Comparison of ENCODE assay signal across 20 cellular contexts in the genomic region with DNA sequence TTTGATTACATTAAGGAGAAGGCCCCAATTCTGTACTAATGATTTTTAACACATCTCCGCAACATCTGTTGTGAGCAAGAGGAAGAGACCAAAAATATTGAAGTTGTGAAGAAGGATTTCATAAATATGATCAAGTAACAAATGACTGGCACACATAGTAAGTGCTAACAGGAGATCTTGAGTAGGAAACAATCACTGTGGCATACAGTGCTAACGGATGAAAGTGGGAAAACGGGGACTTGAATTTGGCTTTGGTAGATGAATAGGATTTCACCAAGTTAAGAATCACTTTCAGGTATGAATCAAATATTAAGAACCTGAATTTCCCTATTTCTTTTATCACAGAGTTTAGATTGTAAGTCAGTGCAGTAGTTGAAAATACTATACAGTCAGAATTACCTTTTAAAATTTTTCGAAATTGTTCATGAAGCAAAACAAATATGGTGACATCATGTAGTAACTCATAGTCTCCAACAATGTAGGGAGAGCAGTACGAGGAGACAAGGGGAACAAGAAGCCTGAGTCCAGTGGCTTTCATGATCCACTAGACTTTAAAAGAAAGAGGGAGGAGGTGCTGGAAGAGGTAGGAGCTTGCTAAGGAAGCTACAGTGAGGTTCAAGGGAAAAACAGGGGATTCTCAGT. TPM values are rescaled to one million over a fixed set of nuclear protein-coding genes. Genes with fewer than 3 reads are reported as not detected.
DNase-seq lines count a peak whose midpoint lies in the region; ATAC-seq, FAIRE-seq and TF ChIP-seq lines count a peak whose summit lies in the region.
"Had no signal": no experiment of that assay in that cellular context is flagged by ENCODE, and none has a peak within 500 bp of the region (broad histone marks: within the 10 kb centered on the region; RNA-seq: fewer than 3 reads in every experiment).

No MANE protein-coding gene starts in this region.

- in situ Hi-C loops in HAP-1 (cut with MboI; ENCODE audit: low sequenced_read_pairs): no loop called here

- peaks cover 9% of the 10 kb centered on the region for H3K36me3 ChIP-seq in astrocyte (ENCODE audit: insufficient read depth, low read length)
- peaks cover 30% of the 10 kb centered on the region for H3K36me3 ChIP-seq in neutrophil
- H3K36me3 ChIP-seq in HAP-1 (replicated peaks): peaks cover 21% of the 10 kb centered on the region

- H3K4me3 Mint-ChIP-seq in astrocyte (ENCODE audit: unreplicated experiment): no peak overlapping the region
- H3K4me3 Mint-ChIP-seq: mesothelial cell of epicardium had no signal

- peak overlapping the region; percentile 6 to 92 for H3K27ac Mint-ChIP-seq in activated naive CD4-positive, alpha-beta T cell treated with anti-CD3 and anti-CD28 coated beads, Interleukin-2, amount 50 U/mL, for 72 hours
- peak overlapping the region; percentile 16 for H3K27ac Mint-ChIP-seq in astrocyte (ENCODE audit: unreplicated experiment)
- H3K27ac Mint-ChIP-seq: mesothelial cell of epicardium had no signal

- no peaks in the 10 kb centered on the region for H3K9me3 Mint-ChIP-seq in activated naive CD4-positive, alpha-beta T cell treated with anti-CD3 and anti-CD28 coated beads, Interleukin-2, amount 50 U/mL, for 72 hours
- peaks cover 2% of the 10 kb centered on the region for H3K9me3 Mint-ChIP-seq in astrocyte (ENCODE audit: unreplicated experiment)
- H3K9me3 Mint-ChIP-seq: mesothelial cell of epicardium had no signal

- H3K4me3 ChIP-seq in astrocyte (ENCODE audit: insufficient read depth, low read depth, low read length) (no peak overlapping the region), neutrophil (ENCODE audit: low read depth in 1 of 2, low read length in 1 of 2) (no peak overlapping the region), HAP-1 (no peak overlapping the region)
- H3K4me3 ChIP-seq: cardiac muscle cell, heart left ventricle, thyroid gland had no signal

- ATAC-seq in activated naive CD4-positive, alpha-beta T cell treated with anti-CD3 and anti-CD28 coated beads, Interleukin-2, amount 50 U/mL, for 72 hours: peak; percentile 45 to 81
- peak; percentile 5 for ATAC-seq in GM19395 (IDR thresholded peaks at IDR 0.05; ENCODE audit: unreplicated experiment)
- ATAC-seq: heart left ventricle, left lobe of liver had no signal

- no peaks in the 10 kb centered on the region for H3K9me3 ChIP-seq in astrocyte (ENCODE audit: insufficient read depth, low read depth, low read length)
- H3K9me3 ChIP-seq in neutrophil: no peaks in the 10 kb centered on the region
- H3K9me3 ChIP-seq in HAP-1: no peaks in the 10 kb centered on the region
- H3K9me3 ChIP-seq: heart left ventricle, thyroid gland had no signal

- no peak overlapping the region for H3K4me2 ChIP-seq in astrocyte (ENCODE audit: low read length)
- H3K4me2 ChIP-seq: KMS-11 had no signal

- peaks cover 34% of the 10 kb centered on the region for H3K79me2 ChIP-seq in astrocyte (ENCODE audit: insufficient read depth, low read length)

- TF ChIP-seq CTCF in astrocyte (IDR thresholded peaks at IDR 0.05; ENCODE audit: insufficient read depth, low read depth, low read length) (no peak), neutrophil (IDR thresholded peaks at IDR 0.05) (no peak)

- no peak for FAIRE-seq in astrocyte (lab: Jason Lieb, UNC)
- FAIRE-seq: GM18507 had no signal

- no peak overlapping the region for H2AFZ ChIP-seq in astrocyte (ENCODE audit: low read depth, low read length)

- H3K27me3 ChIP-seq in astrocyte (ENCODE audit: insufficient read depth, low read length) (no peaks in the 10 kb centered on the region), neutrophil (no peaks in the 10 kb centered on the region), HAP-1 (ENCODE audit: low read depth) (no peaks in the 10 kb centered on the region)
- H3K27me3 ChIP-seq: cardiac muscle cell, heart left ventricle, thyroid gland had no signal

- no peak overlapping the region for H3K27ac ChIP-seq in astrocyte (ENCODE audit: low read depth, low read length)
- H3K27ac ChIP-seq in neutrophil: peak overlapping the region; percentile 16
- H3K27ac ChIP-seq: cardiac muscle cell, heart left ventricle, KMS-11, thyroid gland had no signal

- H3K4me1 Mint-ChIP-seq in astrocyte (ENCODE audit: low read depth, unreplicated experiment): peaks cover 3% of the 10 kb centered on the region

- H3K36me3 Mint-ChIP-seq in activated naive CD4-positive, alpha-beta T cell treated with anti-CD3 and anti-CD28 coated beads, Interleukin-2, amount 50 U/mL, for 72 hours: peaks cover 13 to 29% of the 10 kb centered on the region in 2 donors
- peaks cover 9% of the 10 kb centered on the region for H3K36me3 Mint-ChIP-seq in astrocyte (ENCODE audit: low read depth, unreplicated experiment)

- H4K20me1 ChIP-seq in astrocyte (ENCODE audit: insufficient read depth, low read length): peaks cover 24% of the 10 kb centered on the region

- no peak overlapping the region for H3K9ac ChIP-seq in astrocyte (ENCODE audit: low read length)
- H3K9ac ChIP-seq: KMS-11 had no signal

- H3K4me1 ChIP-seq in astrocyte (ENCODE audit: insufficient read depth, low read length) (no peaks in the 10 kb centered on the region), neutrophil (ENCODE audit: control insufficient read depth in 1 of 2, insufficient read depth in 1 of 2, low read depth in 1 of 2, low read length in 1 of 2) (peaks cover 0 to 20% of the 10 kb centered on the region in 2 experiments), HAP-1 (peaks cover 5% of the 10 kb centered on the region; the same call in 1 of the 2 replicates)

- DNase-seq in activated naive CD4-positive, alpha-beta T cell treated with anti-CD3 and anti-CD28 coated beads, Interleukin-2, amount 50 U/mL, for 72 hours (ENCODE audit: low spot score in 2 of 2): no peak
- DNase-seq in activated naive CD4-positive, alpha-beta T cell treated with Interleukin-2 at 50 U/mL for 16 hours: no peak
- DNase-seq in astrocyte (ENCODE audit: low read depth) (no peak), HAP-1 (ENCODE audit: low spot score in 2 of 2) (no peak), NCI-H2171 treated with DMSO at 0.1 percent for 48 hours (lab: John Stamatoyannopoulos, UW) (no peak), AML-193 (lab: John Stamatoyannopoulos, UW) (no peak)
- DNase-seq: activated CD4-positive, CD25-positive, alpha-beta regulatory T cell; amygdala; GDM1; HCEC 1CT; NCI-H1694 treated with DMSO at 0.1 percent for 48 hours; thyroid gland had no signal

- no peaks in the 10 kb centered on the region for H3K27me3 Mint-ChIP-seq in astrocyte (ENCODE audit: low read depth, unreplicated experiment)

RNA-seq across cellular contexts. Expression of gene CWC22, which starts 16.3 kb away (rescaled TPM):
- total RNA-seq in activated naive CD4-positive, alpha-beta T cell treated with anti-CD3 and anti-CD28 coated beads, Interleukin-2, amount 50 U/mL, for 72 hours: 10 to 100 TPM; 21.4 to 23.4 TPM
- total RNA-seq in astrocyte: 12.3 and 13.5 TPM in 2 replicates
